ENCODE assay signal across 8 cellular contexts in genomic region chr17:49315551-49315951, GRCh38. TPM values are rescaled to one million over a fixed set of nuclear protein-coding genes. Genes with fewer than 3 reads are reported as not detected.
DNase-seq lines count a peak whose midpoint lies in the region; ATAC-seq, FAIRE-seq and TF ChIP-seq lines count a peak whose summit lies in the region.

No MANE protein-coding gene starts in this region.

- H3K4me3 ChIP-seq in cardiac muscle cell (no peak overlapping the region), prostate gland (no peak overlapping the region)

- peaks cover 28% of the 10 kb centered on the region for H3K4me1 Mint-ChIP-seq in activated naive CD8-positive, alpha-beta T cell treated with anti-CD3 and anti-CD28 coated beads, Interleukin-2, amount 50 U/mL, for 24 hours

- no peaks in the 10 kb centered on the region for H3K4me1 ChIP-seq in cardiac muscle cell (ENCODE audit: low read depth)
- H3K4me1 ChIP-seq in prostate gland (replicated peaks), result peaks cover 2% of the 10 kb centered on the region

- H3K9me3 Mint-ChIP-seq in activated naive CD8-positive, alpha-beta T cell treated with anti-CD3 and anti-CD28 coated beads, Interleukin-2, amount 50 U/mL, for 24 hours, result no peaks in the 10 kb centered on the region

- DNase-seq in AG20443 (ENCODE audit: low spot score) (peak; percentile 94), NCI-H1092 treated with DMSO at 0.1 percent for 48 hours (lab: John Stamatoyannopoulos, UW) (peak; percentile 68), T follicular helper cell (ENCODE audit: low read depth) (peak; percentile 68), cardiac muscle cell (ENCODE audit: low read depth in 1 of 2, low spot score in 1 of 2) (peak; percentile 70 to 90), prostate gland (ENCODE audit: low spot score) (peak; percentile 84), urothelium cell line (ENCODE audit: low spot score) (peak; percentile 89)
- peak; percentile 75 for DNase-seq in activated naive CD8-positive, alpha-beta T cell treated with anti-CD3 and anti-CD28 coated beads, Interleukin-2, amount 50 U/mL, for 24 hours

- peak overlapping the region; percentile 63 for H3K4me3 Mint-ChIP-seq in activated naive CD8-positive, alpha-beta T cell treated with anti-CD3 and anti-CD28 coated beads, Interleukin-2, amount 50 U/mL, for 24 hours

- peak; percentile 64 for ATAC-seq in GM19455 (IDR thresholded peaks at IDR 0.05; ENCODE audit: unreplicated experiment)
- ATAC-seq in activated naive CD8-positive, alpha-beta T cell treated with anti-CD3 and anti-CD28 coated beads, Interleukin-2, amount 50 U/mL, for 24 hours, result peak; percentile 100

- H3K36me3 ChIP-seq in cardiac muscle cell (peaks cover 14% of the 10 kb centered on the region), prostate gland (peaks cover 0 to 3% of the 10 kb centered on the region in 2 donors)

- no peak for FAIRE-seq in urothelium cell line (lab: Jason Lieb, UNC)

- intact Hi-C loops in prostate gland (cut with DNase I), result loop anchor here (10.0 kb wide), 1 partner anchor 239 kb away; no protein-coding TSS in a partner anchor

- no peak for TF ChIP-seq POLR2A in prostate gland (IDR thresholded peaks at IDR 0.05)

- peak; percentile 78 for TF ChIP-seq CTCF in cardiac muscle cell (IDR thresholded peaks at IDR 0.05; ENCODE audit: low read depth, low read length)
- TF ChIP-seq CTCF in prostate gland (IDR thresholded peaks at IDR 0.05), result peak; percentile 76 to 90 (median 80)

- WGBS in prostate gland, result 5% methylated on average over 4 of the region's 4 CpGs

- peaks cover 2% of the 10 kb centered on the region for H3K36me3 Mint-ChIP-seq in activated naive CD8-positive, alpha-beta T cell treated with anti-CD3 and anti-CD28 coated beads, Interleukin-2, amount 50 U/mL, for 24 hours (ENCODE audit: low read depth)

- no peak overlapping the region for H3K27ac ChIP-seq in cardiac muscle cell
- H3K27ac ChIP-seq in prostate gland, result peak overlapping the region in 1 of 2 donors; percentile 20

- H3K27me3 Mint-ChIP-seq in activated naive CD8-positive, alpha-beta T cell treated with anti-CD3 and anti-CD28 coated beads, Interleukin-2, amount 50 U/mL, for 24 hours, result no peaks in the 10 kb centered on the region

- no peaks in the 10 kb centered on the region for H3K9me3 ChIP-seq in cardiac muscle cell (ENCODE audit: low read depth)
- H3K9me3 ChIP-seq in prostate gland, result no peaks in the 10 kb centered on the region

- H3K27ac Mint-ChIP-seq in activated naive CD8-positive, alpha-beta T cell treated with anti-CD3 and anti-CD28 coated beads, Interleukin-2, amount 50 U/mL, for 24 hours, result peak overlapping the region; percentile 38

- H3K27me3 ChIP-seq in cardiac muscle cell (no peaks in the 10 kb centered on the region), prostate gland (replicated peaks; ENCODE audit: insufficient read depth) (no peaks in the 10 kb centered on the region)

RNA-seq across cellular contexts. Expression of gene ZNF652, which starts 46.5 kb away (rescaled TPM):
- total RNA-seq in cardiac muscle cell (30.0 and 48.5 TPM in 2 replicates), prostate gland (10 to 100 TPM; 59.7 to 88.5 TPM)
- 27.4 and 42.6 TPM in 2 replicates for polyA plus RNA-seq in cardiac muscle cell
